In genomic region chr21:41182547-41182946, GRCh38 we compare ENCODE assay signal across 4 cellular contexts. TPM values are rescaled to one million over a fixed set of nuclear protein-coding genes. Genes with fewer than 3 reads are reported as not detected.
"Had no signal": no experiment of that assay in that cellular context is flagged by ENCODE, and none has a peak within 500 bp of the region (broad histone marks: within the 10 kb centered on the region; RNA-seq: fewer than 3 reads in every experiment).

No MANE protein-coding gene starts in this region.

- DNase-seq: GDM1, GF-D8 had no signal

- H3K4me3 ChIP-seq: GM12878 had no signal

- ATAC-seq: GM12878 had no signal

RNA-seq across cellular contexts. Expression of gene BACE2, which starts 14.6 kb away (rescaled TPM):
- total RNA-seq: G401 had no signal
